Comparison of ENCODE assay signal across 1 cellular context in genomic region chr18:22108674-22109073, GRCh38.
TF ChIP-seq lines count a peak whose summit lies in the region.

No MANE protein-coding gene starts in this region.

TF ChIP-seq in H1, 55 proteins besides CTCF, POLR2A, EP300 and RAD21 (continued from another document):
- no peak for TF ChIP-seq EZH2 (IDR thresholded peaks at IDR 0.05; ENCODE audit: low read depth, low read length, severe bottlenecking)
- TF ChIP-seq MAX (IDR thresholded peaks at IDR 0.05): no peak
- TF ChIP-seq HDAC2 (IDR thresholded peaks at IDR 0.05; ENCODE audit: borderline replicate concordance in 1 of 2, low read depth in 2 of 2, low read length in 2 of 2): no peak
- TF ChIP-seq KDM1A (IDR thresholded peaks at IDR 0.05; ENCODE audit: borderline replicate concordance, low read length): no peak
- no peak for TF ChIP-seq CHD1 (IDR thresholded peaks at IDR 0.05; ENCODE audit: low read depth, low read length)
- no peak for TF ChIP-seq BRCA1 (IDR thresholded peaks at IDR 0.05; ENCODE audit: low read depth, low read length)
- TF ChIP-seq KDM4A (IDR thresholded peaks at IDR 0.05; ENCODE audit: low read depth, low read length, severe bottlenecking): no peak
TF ChIP-seq in H1: peak in this region for 0.
